9 cellular contexts compared by ENCODE assay signal in genomic region chr3:170584585-170585007, GRCh38. TPM values are rescaled to one million over a fixed set of nuclear protein-coding genes. Genes with fewer than 3 reads are reported as not detected.
DNase-seq lines count a peak whose midpoint lies in the region; ATAC-seq and TF ChIP-seq lines count a peak whose summit lies in the region.
"Had no signal": no experiment of that assay in that cellular context is flagged by ENCODE, and none has a peak within 500 bp of the region (broad histone marks: within the 10 kb centered on the region; RNA-seq: fewer than 3 reads in every experiment).

No MANE protein-coding gene starts in this region.

- no peak overlapping the region for H3K4me3 ChIP-seq in NB4 (ENCODE audit: low read depth, low read length)
- H3K4me3 ChIP-seq in fibroblast of pulmonary artery (replicated peaks; ENCODE audit: low read depth, low read length): no peak overlapping the region
- H3K4me3 ChIP-seq in upper lobe of right lung: no peak overlapping the region

- H3K27me3 Mint-ChIP-seq in nephron progenitor cell (ENCODE audit: low read depth, poor library complexity): peaks cover 80% of the 10 kb centered on the region

- no peaks in the 10 kb centered on the region for H3K36me3 ChIP-seq in upper lobe of right lung
- H3K36me3 ChIP-seq: suprapubic skin had no signal

- H3K4me1 Mint-ChIP-seq in nephron progenitor cell: peaks cover 5% of the 10 kb centered on the region

- H3K36me3 Mint-ChIP-seq in nephron progenitor cell (ENCODE audit: low read depth): no peaks in the 10 kb centered on the region

- H3K9me3 ChIP-seq in upper lobe of right lung: no peaks in the 10 kb centered on the region
- H3K9me3 ChIP-seq: suprapubic skin had no signal

- peak; percentile 86 for ATAC-seq in upper lobe of right lung
- ATAC-seq in HG03135 (IDR thresholded peaks at IDR 0.05; ENCODE audit: unreplicated experiment): no peak

- in situ Hi-C loops in GM13976 (cut with MboI; ENCODE audit: low sequenced_read_pairs, unreplicated experiment): no loop called here

- no peak overlapping the region for H3K27ac ChIP-seq in upper lobe of right lung
- H3K27ac ChIP-seq: suprapubic skin had no signal

- H3K4me3 Mint-ChIP-seq in nephron progenitor cell: peak overlapping the region; percentile 79

- H3K9me3 Mint-ChIP-seq in nephron progenitor cell: no peaks in the 10 kb centered on the region

- DNase-seq in GM13976 (ENCODE audit: low spot score): peak; percentile 62
- DNase-seq in NB4 (ENCODE audit: low read depth): peak; percentile 47
- peak; percentile 12 for DNase-seq in activated T-cell treated with anti-CD3 and anti-CD28 coated beads for 4 hours
- DNase-seq in fibroblast of pulmonary artery (ENCODE audit: low read depth): peak; percentile 75
- peak; percentile 98 for DNase-seq in nephron progenitor cell
- peak; percentile 82 for DNase-seq in upper lobe of right lung
- no peak for DNase-seq in NCI-H524 treated with DMSO at 0.1 percent for 48 hours (lab: John Stamatoyannopoulos, UW)

- intact Hi-C loops in upper lobe of right lung (cut with DNase I): no loop called here

- H3K27me3 ChIP-seq in upper lobe of right lung: peaks cover 46% of the 10 kb centered on the region

- TF ChIP-seq POLR2A in NB4 (IDR thresholded peaks at IDR 0.05; ENCODE audit: extremely low read depth, insufficient read length): no peak

- H3K27ac Mint-ChIP-seq in nephron progenitor cell: no peak overlapping the region

- TF ChIP-seq CTCF in GM13976 (IDR thresholded peaks at IDR 0.05; ENCODE audit: borderline replicate concordance, control extremely low read depth, extremely low read depth, insufficient read depth, missing control alignments) (no peak), NB4 (IDR thresholded peaks at IDR 0.05; ENCODE audit: low read depth, low read length) (no peak), fibroblast of pulmonary artery (IDR thresholded peaks at IDR 0.05; ENCODE audit: low read length, missing control alignments) (no peak), nephron progenitor cell (IDR thresholded peaks at IDR 0.05) (no peak), upper lobe of right lung (IDR thresholded peaks at IDR 0.05) (no peak)

- peaks cover 7% of the 10 kb centered on the region for H3K4me1 ChIP-seq in upper lobe of right lung

RNA-seq across cellular contexts. Expression of gene SLC7A14, which starts 1.3 kb away (rescaled TPM):
- not detected for total RNA-seq in upper lobe of right lung
- total RNA-seq: suprapubic skin had no signal
